Comparison of ENCODE assay signal across 8 cellular contexts in the genomic region with DNA sequence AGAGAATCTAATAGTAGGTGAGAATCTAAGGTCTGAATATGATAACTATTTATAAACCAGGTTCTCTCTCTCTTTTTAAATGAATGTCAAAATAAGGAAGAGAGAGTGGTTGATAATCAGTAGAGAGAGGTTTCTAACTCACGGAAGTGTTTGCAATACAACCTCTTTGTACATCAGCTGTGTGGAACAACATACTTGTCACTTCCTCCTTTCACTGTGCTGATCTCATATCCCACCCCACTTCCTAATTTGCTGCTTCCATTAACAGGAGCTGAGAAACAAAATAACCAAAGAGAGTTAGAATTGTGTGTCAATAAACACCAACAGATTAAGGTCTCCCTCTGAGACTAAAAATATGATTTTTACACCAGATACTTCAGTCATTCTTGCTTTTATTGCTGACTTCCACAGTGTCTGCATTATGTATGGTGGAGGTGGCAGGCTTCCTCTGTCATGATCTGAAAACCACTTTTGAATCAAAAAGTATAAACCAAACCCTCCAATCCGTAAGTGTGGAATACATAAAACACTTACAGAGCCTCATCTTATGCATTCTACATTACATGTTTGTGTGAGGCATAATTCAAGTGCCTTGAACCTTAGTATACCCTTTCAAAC. TPM values are rescaled to one million over a fixed set of nuclear protein-coding genes. Genes with fewer than 3 reads are reported as not detected.
A peak's percentile ranks its signal among the peaks of the same experiment; 100 is the strongest.
DNase-seq lines count a peak whose midpoint lies in the region; ATAC-seq, FAIRE-seq and TF ChIP-seq lines count a peak whose summit lies in the region.

No MANE protein-coding gene starts in this region.

- H3K9me3 Mint-ChIP-seq in stimulated activated naive CD8-positive, alpha-beta T cell treated with anti-CD3 and anti-CD28 coated beads, Interleukin-15, amount 100 ng/mL, for 72 hours = no peaks in the 10 kb centered on the region

- no peak overlapping the region for H3K9ac ChIP-seq in endothelial cell of umbilical vein (replicated peaks; ENCODE audit: extremely low read depth, insufficient read depth, low read length)

- CTCF ChIA-PET in endothelial cell of umbilical vein (lab: Charles Lee) = interaction anchor here (1.0 to 3.4 kb wide), 5 partner anchors 9 to 24 kb away, joined by 3 to 18 read pairs (median 6); no protein-coding TSS in a partner anchor

- ATAC-seq in GM21528 (IDR thresholded peaks at IDR 0.05; ENCODE audit: low FRiP score, unreplicated experiment) = peak; percentile 85
- ATAC-seq in stimulated activated naive CD8-positive, alpha-beta T cell treated with anti-CD3 and anti-CD28 coated beads, Interleukin-15, amount 100 ng/mL, for 72 hours = peak; percentile 80

- H3K27me3 ChIP-seq in endothelial cell of umbilical vein (ENCODE audit: control insufficient read depth in 2 of 2, insufficient read depth in 2 of 2, low read length in 2 of 2) = no peaks in the 10 kb centered on the region

- in situ Hi-C loops in KBM-7 (cut with MboI; ENCODE audit: low pct_unique_long_range_greater_than_20kb, low sequenced_read_pairs) = no loop called here

- no peaks in the 10 kb centered on the region for H3K9me1 ChIP-seq in endothelial cell of umbilical vein (replicated peaks; ENCODE audit: control insufficient read depth, extremely low read depth, insufficient read depth, low read length)

- no peaks in the 10 kb centered on the region for H3K27me3 Mint-ChIP-seq in stimulated activated naive CD8-positive, alpha-beta T cell treated with anti-CD3 and anti-CD28 coated beads, Interleukin-15, amount 100 ng/mL, for 72 hours

- POLR2A ChIA-PET in endothelial cell of umbilical vein (lab: Charles Lee) = interaction anchor here (0.8 kb wide), 1 partner anchor 25 kb away, joined by 3 read pairs; a partner anchor contains a TSS

- H3K4me2 ChIP-seq in endothelial cell of umbilical vein (ENCODE audit: insufficient read depth, low read length) = peak overlapping the region; percentile 65

- TF ChIP-seq CTCF in GM12864 (IDR thresholded peaks at IDR 0.05; ENCODE audit: low read depth, low read length, missing control alignments) (no peak), endothelial cell of umbilical vein (IDR thresholded peaks at IDR 0.05; ENCODE audit: extremely low read depth in 1 of 2, insufficient read depth in 1 of 2, low read depth in 1 of 2, low read length in 2 of 2) (no peak)

- intact Hi-C loops in endothelial cell of umbilical vein (cut with micrococcal nuclease) = loop anchor here (1.0 kb wide), 2 partner anchors 15 to 26 kb away; no protein-coding TSS in a partner anchor

- peak; percentile 36 for DNase-seq in GM12864 (ENCODE audit: low read depth)
- DNase-seq in KBM-7 = peak; percentile 70
- DNase-seq in endothelial cell of umbilical vein (ENCODE audit: low read depth, low spot score) = peak; percentile 67
- DNase-seq in stimulated activated naive CD8-positive, alpha-beta T cell treated with anti-CD3 and anti-CD28 coated beads, Interleukin-15, amount 100 ng/mL, for 72 hours = no peak
- DNase-seq in NCI-H774 (lab: John Stamatoyannopoulos, UW) = no peak
- DNase-seq in NCI-H1092 treated with DMSO at 0.1 percent for 48 hours (lab: John Stamatoyannopoulos, UW) = no peak
- no peak for DNase-seq in activated gamma-delta T cell treated with Interleukin-2 at 50 U/mL for 16 hours

- no peak overlapping the region for H2AFZ ChIP-seq in endothelial cell of umbilical vein (ENCODE audit: low read depth, low read length)

- no peak for TF ChIP-seq POLR2A in endothelial cell of umbilical vein (IDR thresholded peaks at IDR 0.05; ENCODE audit: low read depth, low read length)

- peak overlapping the region in 1 of 2 donors; percentile 16 for H3K4me3 Mint-ChIP-seq in stimulated activated naive CD8-positive, alpha-beta T cell treated with anti-CD3 and anti-CD28 coated beads, Interleukin-15, amount 100 ng/mL, for 72 hours

- no peaks in the 10 kb centered on the region for H3K9me3 ChIP-seq in endothelial cell of umbilical vein (replicated peaks; ENCODE audit: control insufficient read depth, insufficient read depth, low read length)

- H3K27ac Mint-ChIP-seq in stimulated activated naive CD8-positive, alpha-beta T cell treated with anti-CD3 and anti-CD28 coated beads, Interleukin-15, amount 100 ng/mL, for 72 hours = peak overlapping the region in 1 of 2 donors; percentile 4

- H3K4me1 Mint-ChIP-seq in stimulated activated naive CD8-positive, alpha-beta T cell treated with anti-CD3 and anti-CD28 coated beads, Interleukin-15, amount 100 ng/mL, for 72 hours = peaks cover 53% of the 10 kb centered on the region

- H3K79me2 ChIP-seq in endothelial cell of umbilical vein (ENCODE audit: control insufficient read depth, insufficient read depth, low read length) = peaks cover 67% of the 10 kb centered on the region

- peaks cover 8% of the 10 kb centered on the region for H4K20me1 ChIP-seq in endothelial cell of umbilical vein (replicated peaks; ENCODE audit: control insufficient read depth, extremely low read depth, insufficient read depth, low read length)

- peaks cover 21% of the 10 kb centered on the region for H3K4me1 ChIP-seq in endothelial cell of umbilical vein (ENCODE audit: control insufficient read depth, extremely low read depth, insufficient read depth, low read length)

- H3K27ac ChIP-seq in endothelial cell of umbilical vein (ENCODE audit: insufficient read depth, low read depth, low read length) = peak overlapping the region; percentile 64

- H3K4me3 ChIP-seq in GM12864 (ENCODE audit: low read depth, low read length) (no peak overlapping the region), endothelial cell of umbilical vein (replicated peaks in 1 of 3; ENCODE audit: insufficient read depth in 1 of 3, low read depth in 1 of 3, low read length in 3 of 3) (no peak overlapping the region)

- TSS peak; percentile 67 for BruUV-seq in endothelial cell of umbilical vein (replicated peaks; lab: Mats Ljungman, UMichigan)

- peak; percentile 84 for FAIRE-seq in endothelial cell of umbilical vein (lab: Jason Lieb, UNC)

- dilution Hi-C loops in endothelial cell of umbilical vein (cut with MboI; ENCODE audit: extremely low pct_ligation_motif_present, low sequenced_read_pairs) = no loop called here

- no peaks in the 10 kb centered on the region for H3K36me3 ChIP-seq in endothelial cell of umbilical vein (ENCODE audit: control insufficient read depth in 2 of 2, extremely low read depth in 1 of 2, insufficient read depth in 2 of 2, low read length in 2 of 2)

TF ChIP-seq in endothelial cell of umbilical vein, 7 proteins besides CTCF, POLR2A, EP300 and RAD21:
- peak; percentile 43 for TF ChIP-seq JUN (IDR thresholded peaks at IDR 0.05; ENCODE audit: borderline replicate concordance, insufficient read depth, insufficient read length, low read depth)
- no peak for TF ChIP-seq GATA2 (IDR thresholded peaks at IDR 0.05; ENCODE audit: insufficient read depth, insufficient read length, low read depth, low read length)
- peak; percentile 21 for TF ChIP-seq FOS (IDR thresholded peaks at IDR 0.05; ENCODE audit: borderline replicate concordance, insufficient read depth, low read length)

RNA-seq across cellular contexts. Expression of a gene that starts 25.0 kb away (rescaled TPM):
- 35.1 and 38.6 TPM in 2 replicates for total RNA-seq in endothelial cell of umbilical vein
- polyA plus RNA-seq in endothelial cell of umbilical vein = 5.0 and 6.0 TPM in 2 replicates
- polyA plus RNA-seq in endothelial cell of umbilical vein (2011; cell fraction: cytosol; rRNA removed) = 5.0 and 5.6 TPM in 2 replicates
- polyA plus RNA-seq in endothelial cell of umbilical vein (2011; cell fraction: nucleus; rRNA removed) = 13.3 and 16.4 TPM in 2 replicates
- 19.4 and 19.5 TPM in 2 replicates for polyA plus RNA-seq in endothelial cell of umbilical vein (2012)
- 19.3 and 25.6 TPM in 2 replicates for polyA minus RNA-seq in endothelial cell of umbilical vein
- 15.9 TPM for polyA minus RNA-seq in endothelial cell of umbilical vein (2011; cell fraction: cytosol; rRNA and poly(A)+ RNA removed)
- polyA minus RNA-seq in endothelial cell of umbilical vein (2011; cell fraction: nucleus; rRNA and poly(A)+ RNA removed) = 33.3 and 34.4 TPM in 2 replicates

Comparison
In these comparisons a context has a peak if more than half of its experiments do, and no peak if none do; other contexts are left out.
1. DNase-seq: peak in GM12864 (single experiment), KBM-7 (single experiment) and endothelial cell of umbilical vein (single experiment); none in stimulated activated naive CD8-positive, alpha-beta T cell treated with anti-CD3 and anti-CD28 coated beads, Interleukin-15, amount 100 ng/mL, for 72 hours (0 of 2), NCI-H774 (single experiment), NCI-H1092 treated with DMSO at 0.1 percent for 48 hours (single experiment) and activated gamma-delta T cell treated with Interleukin-2 at 50 U/mL for 16 hours (single experiment).